Comparison of ENCODE assay signal across 20 cellular contexts in the genomic region with DNA sequence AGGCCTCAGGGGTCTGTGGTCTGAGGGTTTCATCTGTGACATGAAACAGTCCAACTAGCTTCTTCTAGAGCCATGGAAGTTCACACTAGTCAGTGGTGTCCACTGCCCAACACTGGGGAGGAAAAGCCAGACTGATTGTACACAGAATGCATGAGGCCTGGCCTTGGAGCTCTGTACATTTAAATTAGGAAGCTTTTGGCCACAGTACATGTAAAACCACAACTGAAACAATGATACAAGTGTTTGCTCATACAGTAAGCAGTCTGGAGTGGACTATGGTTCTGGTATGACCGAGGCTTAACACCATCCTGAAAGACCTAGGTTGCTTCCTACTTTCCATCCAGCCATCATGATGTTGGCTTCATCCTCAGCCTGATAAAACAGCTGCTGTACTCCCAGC.
"Had no signal": no experiment of that assay in that cellular context is flagged by ENCODE, and none has a peak within 500 bp of the region (broad histone marks: within the 10 kb centered on the region; RNA-seq: fewer than 3 reads in every experiment).

No MANE protein-coding gene starts in this region.

- H3K9me3 ChIP-seq: body of pancreas, thyroid gland, uterus had no signal

- H3K27ac Mint-ChIP-seq: activated B cell treated with CpG ODN at 0.5 μM for 24 hours; activated CD4-positive, alpha-beta memory T cell treated with anti-CD3 and anti-CD28 coated beads, Interleukin-2, amount 10 ng/mL, durations not matched to agents 7 days and 5 days; activated CD8-positive, alpha-beta memory T cell treated with anti-CD3 and anti-CD28 coated beads, Interleukin-2, amount 10 ng/mL, durations not matched to agents 7 days and 5 days; activated naive CD8-positive, alpha-beta T cell treated with anti-CD3 and anti-CD28 coated beads, Interleukin-2, amount 10 ng/mL, durations not matched to agents 7 days and 5 days; effector memory CD8-positive, alpha-beta T cell; nephron progenitor cell had no signal

- DNase-seq: activated B cell treated with CpG ODN at 0.5 μM for 24 hours; activated CD4-positive, alpha-beta memory T cell treated with anti-CD3 and anti-CD28 coated beads, Interleukin-2, amount 10 ng/mL, durations not matched to agents 7 days and 5 days; activated CD4-positive, alpha-beta T cell treated with anti-CD3 and anti-CD28 coated beads for 48 hours; activated CD8-positive, alpha-beta memory T cell treated with anti-CD3 and anti-CD28 coated beads, Interleukin-2, amount 10 ng/mL, durations not matched to agents 7 days and 5 days; activated naive CD4-positive, alpha-beta T cell; activated naive CD8-positive, alpha-beta T cell treated with anti-CD3 and anti-CD28 coated beads, Interleukin-2, amount 10 ng/mL, durations not matched to agents 7 days and 5 days; body of pancreas; caudate nucleus; effector memory CD8-positive, alpha-beta T cell; hippocampal formation; nephron progenitor cell; occipital lobe; retina; stimulated activated CD4-positive, alpha-beta T cell treated with anti-CD3 and anti-CD28 coated beads, Interleukin-1b, Interleukin-23, amount 100 ng/mL, for 48 hours; stimulated activated CD8-positive, alpha-beta memory T cell treated with anti-CD3 and anti-CD28 coated beads, Interleukin-4, amount 100 ng/mL, for 48 hours; stimulated activated naive CD4-positive, alpha-beta T cell treated with Interleukin-2 at 50 U/mL for 16 hours; T-helper 9 cell; thyroid gland; uterus had no signal

- H3K4me1 ChIP-seq: uterus had no signal

- H3K27me3 ChIP-seq: body of pancreas, thyroid gland, uterus had no signal

- H3K4me3 ChIP-seq: body of pancreas, thyroid gland, uterus had no signal

- ATAC-seq: activated CD8-positive, alpha-beta memory T cell treated with anti-CD3 and anti-CD28 coated beads, Interleukin-2, amount 10 ng/mL, durations not matched to agents 7 days and 5 days; body of pancreas; effector memory CD8-positive, alpha-beta T cell; left lobe of liver had no signal

- H3K27me3 Mint-ChIP-seq: activated B cell treated with CpG ODN at 0.5 μM for 24 hours; activated CD4-positive, alpha-beta memory T cell treated with anti-CD3 and anti-CD28 coated beads, Interleukin-2, amount 10 ng/mL, durations not matched to agents 7 days and 5 days; activated CD8-positive, alpha-beta memory T cell treated with anti-CD3 and anti-CD28 coated beads, Interleukin-2, amount 10 ng/mL, durations not matched to agents 7 days and 5 days; activated naive CD8-positive, alpha-beta T cell treated with anti-CD3 and anti-CD28 coated beads, Interleukin-2, amount 10 ng/mL, durations not matched to agents 7 days and 5 days had no signal

- H3K36me3 Mint-ChIP-seq: activated CD8-positive, alpha-beta memory T cell treated with anti-CD3 and anti-CD28 coated beads, Interleukin-2, amount 10 ng/mL, durations not matched to agents 7 days and 5 days had no signal

- H3K36me3 ChIP-seq: thyroid gland, uterus had no signal

- H3K9me3 Mint-ChIP-seq: activated B cell treated with CpG ODN at 0.5 μM for 24 hours; activated CD4-positive, alpha-beta memory T cell treated with anti-CD3 and anti-CD28 coated beads, Interleukin-2, amount 10 ng/mL, durations not matched to agents 7 days and 5 days; effector memory CD8-positive, alpha-beta T cell had no signal

- H3K27ac ChIP-seq: body of pancreas, thyroid gland had no signal

- H3K4me3 Mint-ChIP-seq: activated B cell treated with CpG ODN at 0.5 μM for 24 hours; activated CD4-positive, alpha-beta memory T cell treated with anti-CD3 and anti-CD28 coated beads, Interleukin-2, amount 10 ng/mL, durations not matched to agents 7 days and 5 days; activated CD8-positive, alpha-beta memory T cell treated with anti-CD3 and anti-CD28 coated beads, Interleukin-2, amount 10 ng/mL, durations not matched to agents 7 days and 5 days; activated naive CD8-positive, alpha-beta T cell treated with anti-CD3 and anti-CD28 coated beads, Interleukin-2, amount 10 ng/mL, durations not matched to agents 7 days and 5 days; effector memory CD8-positive, alpha-beta T cell; nephron progenitor cell had no signal

- H3K4me1 Mint-ChIP-seq: activated CD4-positive, alpha-beta memory T cell treated with anti-CD3 and anti-CD28 coated beads, Interleukin-2, amount 10 ng/mL, durations not matched to agents 7 days and 5 days; activated CD8-positive, alpha-beta memory T cell treated with anti-CD3 and anti-CD28 coated beads, Interleukin-2, amount 10 ng/mL, durations not matched to agents 7 days and 5 days had no signal
